ENCODE assay signal across 1 cellular context in genomic region chr20:35091808-35092523, GRCh38.
TF ChIP-seq lines count a peak whose summit lies in the region.

No MANE protein-coding gene starts in this region.

TF ChIP-seq in HepG2, 621 proteins besides CTCF, POLR2A, EP300 and RAD21 (continued from another document and continues in another):
- TF ChIP-seq MAX (IDR thresholded peaks at IDR 0.05) (no peak), ETS1 (CRISPR knock-in tag; IDR thresholded peaks at IDR 0.05) (peak; percentile 65; the same call in 1 of the 2 replicates), ZNF121 (CRISPR knock-in tag; IDR thresholded peaks at IDR 0.05) (peak; percentile 95), ELF3 (CRISPR knock-in tag; IDR thresholded peaks at IDR 0.05) (no peak), FOXJ3 (CRISPR knock-in tag; IDR thresholded peaks at IDR 0.05; ENCODE audit: borderline replicate concordance) (no peak), SATB2 (CRISPR knock-in tag; IDR thresholded peaks at IDR 0.05) (0 out of 2 replicates have a peak, but pooled peaks have one; percentile 17), ZFP36L1 (CRISPR knock-in tag; IDR thresholded peaks at IDR 0.05) (peak; percentile 8; the same call in 1 of the 2 replicates), CSRNP1 (CRISPR knock-in tag; IDR thresholded peaks at IDR 0.05) (no peak), ZBTB42 (CRISPR knock-in tag; IDR thresholded peaks at IDR 0.05) (0 out of 2 replicates have a peak, but pooled peaks have one; percentile 23), WIZ (CRISPR knock-in tag; IDR thresholded peaks at IDR 0.05) (no peak), ZFY (CRISPR knock-in tag; IDR thresholded peaks at IDR 0.05) (no peak), HOXA9 (CRISPR knock-in tag; IDR thresholded peaks at IDR 0.05; ENCODE audit: borderline replicate concordance) (0 out of 2 replicates have a peak, but pooled peaks have one; percentile 9), HDAC1 (CRISPR knock-in tag; IDR thresholded peaks at IDR 0.05) (peak; percentile 38; the same call in 1 of the 2 replicates), SOX5 (CRISPR knock-in tag; IDR thresholded peaks at IDR 0.05; ENCODE audit: borderline replicate concordance) (no peak), FOSL1 (CRISPR knock-in tag; IDR thresholded peaks at IDR 0.05; ENCODE audit: borderline replicate concordance) (no peak), ZNF276 (CRISPR knock-in tag; IDR thresholded peaks at IDR 0.05; ENCODE audit: low read depth) (no peak), ATF1 (CRISPR knock-in tag; IDR thresholded peaks at IDR 0.05) (no peak), ZBTB7A (CRISPR knock-in tag; IDR thresholded peaks at IDR 0.05) (0 out of 2 replicates have a peak, but pooled peaks have one; percentile 17), ZNF550 (CRISPR knock-in tag; IDR thresholded peaks at IDR 0.05; ENCODE audit: borderline replicate concordance) (no peak), DPF2 (CRISPR knock-in tag; IDR thresholded peaks at IDR 0.05; ENCODE audit: borderline replicate concordance, low read depth) (no peak), ZHX1 (CRISPR knock-in tag; IDR thresholded peaks at IDR 0.05; ENCODE audit: low read depth) (no peak), SP140L (CRISPR knock-in tag; IDR thresholded peaks at IDR 0.05; ENCODE audit: borderline replicate concordance) (no peak), SMARCC2 (IDR thresholded peaks at IDR 0.05) (no peak), ZNF10 (CRISPR knock-in tag; IDR thresholded peaks at IDR 0.05; ENCODE audit: borderline replicate concordance, low read depth) (no peak), ZNF30 (CRISPR knock-in tag; IDR thresholded peaks at IDR 0.05) (peak; percentile 14; the same call in 1 of the 2 replicates), POGK (CRISPR knock-in tag; conservative IDR thresholded peaks at IDR 0.05) (no peak), ZNF224 (CRISPR knock-in tag; IDR thresholded peaks at IDR 0.05) (no peak), ZBTB39 (CRISPR knock-in tag; IDR thresholded peaks at IDR 0.05) (no peak; the same call in 1 of the 2 replicates), PLRG1 (conservative IDR thresholded peaks at IDR 0.05) (no peak), ZNF124 (CRISPR knock-in tag; IDR thresholded peaks at IDR 0.05) (no peak), ZNF557 (CRISPR knock-in tag; IDR thresholded peaks at IDR 0.05) (no peak; the same call in 1 of the 2 replicates), SOX6 (IDR thresholded peaks at IDR 0.05) (no peak), SOX6 (CRISPR knock-in tag; IDR thresholded peaks at IDR 0.05) (no peak), ZNF629 (CRISPR knock-in tag; conservative IDR thresholded peaks at IDR 0.05) (no peak), GABPA (IDR thresholded peaks at IDR 0.05; ENCODE audit: low read depth, low read length) (no peak), GABPA (CRISPR knock-in tag; IDR thresholded peaks at IDR 0.05; ENCODE audit: low read depth) (no peak)
- TF ChIP-seq, protein P1, sequence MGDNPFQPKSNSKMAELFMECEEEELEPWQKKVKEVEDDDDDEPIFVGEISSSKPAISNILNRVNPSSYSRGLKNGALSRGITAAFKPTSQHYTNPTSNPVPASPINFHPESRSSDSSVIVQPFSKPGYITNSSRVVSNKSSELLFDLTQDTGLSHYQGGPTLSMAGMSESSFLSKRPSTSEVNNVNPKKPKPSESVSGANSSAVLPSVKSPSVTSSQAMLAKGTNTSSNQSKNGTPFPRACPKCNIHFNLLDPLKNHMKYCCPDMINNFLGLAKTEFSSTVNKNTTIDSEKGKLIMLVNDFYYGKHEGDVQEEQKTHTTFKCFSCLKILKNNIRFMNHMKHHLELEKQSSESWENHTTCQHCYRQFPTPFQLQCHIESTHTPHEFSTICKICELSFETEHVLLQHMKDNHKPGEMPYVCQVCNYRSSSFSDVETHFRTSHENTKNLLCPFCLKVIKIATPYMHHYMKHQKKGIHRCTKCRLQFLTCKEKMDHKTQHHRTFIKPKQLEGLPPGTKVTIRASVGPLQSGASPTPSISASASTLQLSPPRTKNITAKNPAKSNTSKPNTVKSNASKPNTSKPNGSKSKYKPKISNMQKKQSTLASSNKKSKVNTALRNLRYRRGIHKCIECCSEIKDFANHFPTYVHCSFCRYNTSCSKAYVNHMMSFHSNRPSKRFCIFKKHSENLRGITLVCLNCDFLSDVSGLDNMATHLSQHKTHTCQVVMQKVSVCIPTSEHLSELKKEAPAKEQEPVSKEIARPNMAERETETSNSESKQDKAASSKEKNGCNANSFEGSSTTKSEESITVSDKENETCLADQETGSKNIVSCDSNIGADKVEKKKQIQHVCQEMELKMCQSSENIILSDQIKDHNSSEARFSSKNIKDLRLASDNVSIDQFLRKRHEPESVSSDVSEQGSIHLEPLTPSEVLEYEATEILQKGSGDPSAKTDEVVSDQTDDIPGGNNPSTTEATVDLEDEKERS (CRISPR knock-in tag; IDR thresholded peaks at IDR 0.05), result no peak
- TF ChIP-seq, protein P2, sequence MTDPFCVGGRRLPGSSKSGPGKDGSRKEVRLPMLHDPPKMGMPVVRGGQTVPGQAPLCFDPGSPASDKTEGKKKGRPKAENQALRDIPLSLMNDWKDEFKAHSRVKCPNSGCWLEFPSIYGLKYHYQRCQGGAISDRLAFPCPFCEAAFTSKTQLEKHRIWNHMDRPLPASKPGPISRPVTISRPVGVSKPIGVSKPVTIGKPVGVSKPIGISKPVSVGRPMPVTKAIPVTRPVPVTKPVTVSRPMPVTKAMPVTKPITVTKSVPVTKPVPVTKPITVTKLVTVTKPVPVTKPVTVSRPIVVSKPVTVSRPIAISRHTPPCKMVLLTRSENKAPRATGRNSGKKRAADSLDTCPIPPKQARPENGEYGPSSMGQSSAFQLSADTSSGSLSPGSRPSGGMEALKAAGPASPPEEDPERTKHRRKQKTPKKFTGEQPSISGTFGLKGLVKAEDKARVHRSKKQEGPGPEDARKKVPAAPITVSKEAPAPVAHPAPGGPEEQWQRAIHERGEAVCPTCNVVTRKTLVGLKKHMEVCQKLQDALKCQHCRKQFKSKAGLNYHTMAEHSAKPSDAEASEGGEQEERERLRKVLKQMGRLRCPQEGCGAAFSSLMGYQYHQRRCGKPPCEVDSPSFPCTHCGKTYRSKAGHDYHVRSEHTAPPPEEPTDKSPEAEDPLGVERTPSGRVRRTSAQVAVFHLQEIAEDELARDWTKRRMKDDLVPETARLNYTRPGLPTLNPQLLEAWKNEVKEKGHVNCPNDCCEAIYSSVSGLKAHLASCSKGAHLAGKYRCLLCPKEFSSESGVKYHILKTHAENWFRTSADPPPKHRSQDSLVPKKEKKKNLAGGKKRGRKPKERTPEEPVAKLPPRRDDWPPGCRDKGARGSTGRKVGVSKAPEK (CRISPR knock-in tag; IDR thresholded peaks at IDR 0.05; ENCODE audit: borderline replicate concordance), result no peak
- TF ChIP-seq, protein P3, sequence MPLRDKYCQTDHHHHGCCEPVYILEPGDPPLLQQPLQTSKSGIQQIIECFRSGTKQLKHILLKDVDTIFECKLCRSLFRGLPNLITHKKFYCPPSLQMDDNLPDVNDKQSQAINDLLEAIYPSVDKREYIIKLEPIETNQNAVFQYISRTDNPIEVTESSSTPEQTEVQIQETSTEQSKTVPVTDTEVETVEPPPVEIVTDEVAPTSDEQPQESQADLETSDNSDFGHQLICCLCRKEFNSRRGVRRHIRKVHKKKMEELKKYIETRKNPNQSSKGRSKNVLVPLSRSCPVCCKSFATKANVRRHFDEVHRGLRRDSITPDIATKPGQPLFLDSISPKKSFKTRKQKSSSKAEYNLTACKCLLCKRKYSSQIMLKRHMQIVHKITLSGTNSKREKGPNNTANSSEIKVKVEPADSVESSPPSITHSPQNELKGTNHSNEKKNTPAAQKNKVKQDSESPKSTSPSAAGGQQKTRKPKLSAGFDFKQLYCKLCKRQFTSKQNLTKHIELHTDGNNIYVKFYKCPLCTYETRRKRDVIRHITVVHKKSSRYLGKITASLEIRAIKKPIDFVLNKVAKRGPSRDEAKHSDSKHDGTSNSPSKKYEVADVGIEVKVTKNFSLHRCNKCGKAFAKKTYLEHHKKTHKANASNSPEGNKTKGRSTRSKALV (CRISPR knock-in tag; IDR thresholded peaks at IDR 0.05), result 0 out of 2 replicates have a peak, but pooled peaks have one; percentile 12
